Comparison of ENCODE assay signal across 14 cellular contexts in genomic region chr13:29589234-29589633, GRCh38. TPM values are rescaled to one million over a fixed set of nuclear protein-coding genes. Genes with fewer than 3 reads are reported as not detected.
DNase-seq lines count a peak whose midpoint lies in the region; ATAC-seq, FAIRE-seq and TF ChIP-seq lines count a peak whose summit lies in the region.
"Had no signal": no experiment of that assay in that cellular context is flagged by ENCODE, and none has a peak within 500 bp of the region (broad histone marks: within the 10 kb centered on the region; RNA-seq: fewer than 3 reads in every experiment).

No MANE protein-coding gene starts in this region.

- no peaks in the 10 kb centered on the region for H3F3A ChIP-seq in MM.1S (ENCODE audit: insufficient read depth, low read length)

- H3K79me2 ChIP-seq in K562 (ENCODE audit: control insufficient read depth, insufficient read depth, low read length) (peaks cover 100% of the 10 kb centered on the region), MM.1S (ENCODE audit: low read length) (peaks cover 100% of the 10 kb centered on the region)

- POLR2A ChIA-PET in K562 (lab: Yijun Ruan, JAX), result interaction anchor here (0.6 kb wide), 1 partner anchor 357 kb away, joined by 3 read pairs; no protein-coding TSS in a partner anchor

- intact Hi-C loops in K562 (cut with micrococcal nuclease), result no loop called here

- H4K20me1 ChIP-seq in K562 (replicated peaks; ENCODE audit: control insufficient read depth, insufficient read depth, low read length), result peaks cover 82% of the 10 kb centered on the region
- no peaks in the 10 kb centered on the region; the same call in 1 of the 2 replicates for H4K20me1 ChIP-seq in MM.1S (ENCODE audit: insufficient read depth, low read length)

- TF ChIP-seq EP300 in K562 (IDR thresholded peaks at IDR 0.05; ENCODE audit: low read length), result no peak

- H3K9me2 ChIP-seq in MM.1S (replicated peaks; ENCODE audit: insufficient read depth, low read length), result no peaks in the 10 kb centered on the region

- H3K9ac ChIP-seq in HUES6 (ENCODE audit: low read length), result peak overlapping the region; percentile 21
- no peak overlapping the region; a peak in 1 of 4 replicates for H3K9ac ChIP-seq in K562 (ENCODE audit: insufficient read depth in 1 of 2, low read depth in 2 of 2, low read length in 2 of 2)
- no peak overlapping the region for H3K9ac ChIP-seq in MM.1S (ENCODE audit: low read length)

- peaks cover 16% of the 10 kb centered on the region for H3K9me1 ChIP-seq in K562 (ENCODE audit: control insufficient read depth, insufficient read depth, low read length)

- DNase-seq in AG10803 (ENCODE audit: low read depth) (peak; percentile 59), K562 (ENCODE audit: extremely low read depth in 1 of 4, low spot score in 3 of 4) (no peak), kidney tubule cell (ENCODE audit: low spot score) (peak; percentile 85), MM.1S (no peak)
- DNase-seq: activated CD4-positive, alpha-beta T cell treated with anti-CD3 and anti-CD28 coated beads, Interleukin-2, amount 50 U/mL, for 1 hour; colonic mucosa; GOT3; psoas muscle had no signal

- CTCF ChIA-PET in K562 (lab: Yijun Ruan, JAX; ENCODE audit: low intra/inter-chr PET ratio), result no interaction called here

- no peaks in the 10 kb centered on the region for H3K9me3 ChIP-seq in HUES6 (ENCODE audit: control insufficient read depth, insufficient read depth, low read depth, low read length)
- no peaks in the 10 kb centered on the region for H3K9me3 ChIP-seq in K562 (replicated peaks; ENCODE audit: control insufficient read depth, insufficient read depth, low read depth, low read length)
- H3K9me3 ChIP-seq in MM.1S (replicated peaks; ENCODE audit: insufficient read depth, low read length), result no peaks in the 10 kb centered on the region
- H3K9me3 ChIP-seq: colonic mucosa, psoas muscle, suprapubic skin had no signal

- H3K36me3 ChIP-seq in HUES6 (ENCODE audit: control insufficient read depth, insufficient read depth, low read length) (peaks cover 14% of the 10 kb centered on the region), K562 (ENCODE audit: control insufficient read depth, insufficient read depth, low read length) (peaks cover 29% of the 10 kb centered on the region; the same call in 2 of the 3 replicates), MM.1S (replicated peaks; ENCODE audit: insufficient read depth, low read length) (no peaks in the 10 kb centered on the region)
- H3K36me3 ChIP-seq: colonic mucosa, suprapubic skin had no signal

- H3K27ac ChIP-seq in HUES6 (ENCODE audit: low read depth, low read length) (no peak overlapping the region), K562 (ENCODE audit: extremely low read depth, low read depth, low read length) (no peak overlapping the region), MM.1S (ENCODE audit: low read length) (no peak overlapping the region)
- H3K27ac ChIP-seq: colonic mucosa, psoas muscle, SK-N-MC, suprapubic skin had no signal

- TF ChIP-seq RAD21 in K562 (CRISPR knock-in tag; conservative IDR thresholded peaks at IDR 0.05 in 1 of 2, IDR thresholded peaks at IDR 0.05 in 1 of 2), result no peak

- no peak overlapping the region for H2AFZ ChIP-seq in K562 (ENCODE audit: low read depth, low read length)
- H2AFZ ChIP-seq in MM.1S (ENCODE audit: low read length), result no peak overlapping the region

- TF ChIP-seq CTCF in AG10803 (conservative IDR thresholded peaks at IDR 0.05; ENCODE audit: low read length) (no peak), K562 (IDR thresholded peaks at IDR 0.05 in 2 of 3, conservative IDR thresholded peaks at IDR 0.05 in 1 of 3; ENCODE audit: insufficient read depth in 2 of 3, low read depth in 1 of 3, low read length in 3 of 3) (no peak), MM.1S (IDR thresholded peaks at IDR 0.05; ENCODE audit: low read length) (no peak)

- no peak overlapping the region for H3K4me2 ChIP-seq in K562 (ENCODE audit: insufficient read depth, low read length)
- H3K4me2 ChIP-seq in MM.1S (ENCODE audit: low read depth, low read length), result no peak overlapping the region

- H3K4me3 ChIP-seq in AG10803 (ENCODE audit: low read length) (no peak overlapping the region), HUES6 (ENCODE audit: low read depth, low read length) (no peak overlapping the region), K562 (no peak overlapping the region), MM.1S (ENCODE audit: low read length) (no peak overlapping the region)
- H3K4me3 ChIP-seq: colonic mucosa, psoas muscle, SK-N-MC, suprapubic skin had no signal

- H3K4me1 ChIP-seq in HUES6 (ENCODE audit: control insufficient read depth, insufficient read depth, low read length) (peaks cover 58% of the 10 kb centered on the region), K562 (replicated peaks in 1 of 2; ENCODE audit: control insufficient read depth in 2 of 2, insufficient read depth in 2 of 2, low read length in 2 of 2) (peaks cover 10 to 14% of the 10 kb centered on the region in 2 experiments; a peak in 4 of 5 replicates), MM.1S (ENCODE audit: low read length) (no peaks in the 10 kb centered on the region)
- H3K4me1 ChIP-seq: colonic mucosa, psoas muscle had no signal

- BruUV-seq in K562 (replicated peaks; lab: Mats Ljungman, UMichigan), result no TSS peak

- in situ Hi-C loops in K562 (cut with MboI), result no loop called here

- no peak for FAIRE-seq in K562 (lab: Jason Lieb, UNC)

- ATAC-seq in K562 (no peak), HG03139 (IDR thresholded peaks at IDR 0.05; ENCODE audit: unreplicated experiment) (no peak), HG03442 (IDR thresholded peaks at IDR 0.05; ENCODE audit: unreplicated experiment) (no peak), GM21619 (IDR thresholded peaks at IDR 0.05; ENCODE audit: unreplicated experiment) (no peak)

- H3K27me3 ChIP-seq in HUES6 (ENCODE audit: control insufficient read depth, insufficient read depth, low read length), result no peaks in the 10 kb centered on the region
- no peaks in the 10 kb centered on the region for H3K27me3 ChIP-seq in K562 (ENCODE audit: control insufficient read depth in 2 of 2, insufficient read depth in 2 of 2, low read length in 2 of 2)
- no peaks in the 10 kb centered on the region for H3K27me3 ChIP-seq in MM.1S (replicated peaks; ENCODE audit: insufficient read depth, low read length)
- H3K27me3 ChIP-seq: colonic mucosa, suprapubic skin had no signal

- 100% methylated on average over 2 of the region's 6 CpGs for WGBS in K562 (ENCODE audit: insufficient coverage, low coverage, missing lambda C conversion rate)

- no peak for TF ChIP-seq POLR2A in K562 (conservative IDR thresholded peaks at IDR 0.05)

TF ChIP-seq in K562, 482 proteins besides CTCF, POLR2A, EP300 and RAD21 (continues in another document):
- TF ChIP-seq ARID4B (CRISPR knock-in tag; IDR thresholded peaks at IDR 0.05), result no peak

RNA-seq across cellular contexts. Expression of gene SLC7A1, which starts 6.3 kb away (rescaled TPM):
- total RNA-seq in K562 (2011; cell fraction: chromatin; rRNA removed; ENCODE audit: low replicate concordance), result 52.2 and 97.5 TPM in 2 replicates
- total RNA-seq in K562 (2011; cell fraction: nucleolus; rRNA removed), result 63.0 and 63.5 TPM in 2 replicates
- 73.4 and 74.0 TPM in 2 replicates for total RNA-seq in K562 (2011; cell fraction: nucleoplasm; rRNA removed)
- total RNA-seq in K562 (2014; rRNA removed) (12.7 and 16.0 TPM in 2 replicates), K562 (2014; rRNA removed; fragmentation: Illumina TruSeq; extraction: Trizol) (10.1 and 10.8 TPM in 2 replicates), K562 (2015; rRNA removed; fragmentation: Illumina TruSeq; extraction: Trizol) (7.1 and 7.5 TPM in 2 replicates), K562 (2021) (57.0 and 69.7 TPM in 2 replicates)
- polyA plus RNA-seq in K562 (2011; rRNA removed) (8.0 and 10.2 TPM in 2 replicates), K562 (2014; fragmentation: Illumina TruSeq; extraction: Trizol) (33.3 and 35.7 TPM in 2 replicates), K562 (2014; fragmentation: Nextera tagmentation; extraction: Ambion mirVana) (1 to 10 TPM; 3.3 to 4.6 TPM), K562 (2014; rRNA removed) (16.3 TPM in 2 replicates)
- 10.2 and 10.3 TPM in 2 replicates for polyA plus RNA-seq in K562 (2011; cell fraction: cytosol; rRNA removed)
- 29.0 and 33.7 TPM in 2 replicates for polyA plus RNA-seq in K562 (2011; cell fraction: nucleus; rRNA removed)
- 16.6 and 30.7 TPM in 2 replicates for polyA plus RNA-seq in K562 (2012)
- polyA minus RNA-seq in K562 (2011; rRNA and poly(A)+ RNA removed), result 12.2 and 13.9 TPM in 2 replicates
- 20.3 and 27.4 TPM in 2 replicates for polyA minus RNA-seq in K562 (2011; cell fraction: cytosol; rRNA and poly(A)+ RNA removed)
- 19.1 and 25.2 TPM in 2 replicates for polyA minus RNA-seq in K562 (2011; cell fraction: nucleus; rRNA and poly(A)+ RNA removed)

Comparison
In these comparisons a context has a peak if more than half of its experiments do, and no peak if none do; other contexts are left out.
1. DNase-seq: peak in AG10803 (single experiment) and kidney tubule cell (single experiment); none in K562 (0 of 4) and MM.1S (single experiment).